Comparison of ENCODE assay signal across 36 cellular contexts in genomic region chr7:38391751-38392150, GRCh38.
"Had no signal": no experiment of that assay in that cellular context is flagged by ENCODE, and none has a peak within 500 bp of the region (broad histone marks: within the 10 kb centered on the region; RNA-seq: fewer than 3 reads in every experiment).

No MANE protein-coding gene starts in this region.

- H3K27me3 Mint-ChIP-seq: activated naive CD4-positive, alpha-beta T cell treated with anti-CD3 and anti-CD28 coated beads, Interleukin-2, amount 50 U/mL, for 24 hours; activated naive CD8-positive, alpha-beta T cell; activated naive CD8-positive, alpha-beta T cell treated with anti-CD3 and anti-CD28 coated beads for 36 hours; activated naive CD8-positive, alpha-beta T cell treated with anti-CD3 and anti-CD28 coated beads, Interleukin-2, amount 50 U/mL, for 24 hours; activated T-cell treated with anti-CD3 and anti-CD28 coated beads, Interleukin-2, amount 50 U/mL, for 24 hours; activated T-helper 17 cell treated with anti-CD3 and anti-CD28 coated beads, Interleukin-2, amount 50 U/mL, for 72 hours; brain; central memory CD8-positive, alpha-beta T cell had no signal

- DNase-seq: activated effector memory CD4-positive, alpha-beta T cell treated with anti-CD3 and anti-CD28 coated beads, Interleukin-2, amount 50 U/mL, for 16 hours; activated effector memory CD4-positive, alpha-beta T cell treated with Interleukin-2 at 50 U/mL for 16 hours; activated gamma-delta T cell; activated gamma-delta T cell treated with Interleukin-2 at 50 U/mL for 16 hours; activated naive CD4-positive, alpha-beta T cell; activated naive CD4-positive, alpha-beta T cell treated with anti-CD3 and anti-CD28 coated beads for 36 hours; activated naive CD4-positive, alpha-beta T cell treated with anti-CD3 and anti-CD28 coated beads, Interleukin-2, amount 10 ng/mL, durations not matched to agents 7 days and 5 days; activated naive CD4-positive, alpha-beta T cell treated with anti-CD3 and anti-CD28 coated beads, Interleukin-2, amount 50 U/mL, for 16 hours; activated naive CD4-positive, alpha-beta T cell treated with Interleukin-2 at 50 U/mL for 16 hours; activated naive CD8-positive, alpha-beta T cell treated with anti-CD3 and anti-CD28 coated beads for 36 hours; activated naive CD8-positive, alpha-beta T cell treated with anti-CD3 and anti-CD28 coated beads, Interleukin-2, amount 10 ng/mL, durations not matched to agents 7 days and 5 days; activated naive CD8-positive, alpha-beta T cell treated with anti-CD3 and anti-CD28 coated beads, Interleukin-2, amount 50 U/mL, for 24 hours; activated T-cell treated with anti-CD3 and anti-CD28 coated beads, Interleukin-2, amount 50 U/mL, for 24 hours; activated T-cell treated with anti-CD3 and anti-CD28 coated beads, Interleukin-2, amount 50 U/mL, for 4 hours; activated T-cell treated with anti-CD3 and anti-CD28 coated beads, Interleukin-2, amount 50 U/mL, for 48 hours; activated T-cell treated with anti-CD3 and anti-CD28 coated beads, Interleukin-2, amount 50 U/mL, for 72 hours; adrenal gland; amniotic stem cell; amygdala; anterior cingulate cortex; body of pancreas; brain microvascular endothelial cell; caudate nucleus; central memory CD4-positive, alpha-beta T cell; cerebellar nuclear complex had no signal

- H3K36me3 Mint-ChIP-seq: activated naive CD4-positive, alpha-beta T cell treated with anti-CD3 and anti-CD28 coated beads, Interleukin-2, amount 10 ng/mL, durations not matched to agents 7 days and 5 days; activated naive CD4-positive, alpha-beta T cell treated with anti-CD3 and anti-CD28 coated beads, Interleukin-2, amount 50 U/mL, for 24 hours; activated naive CD4-positive, alpha-beta T cell treated with anti-CD3 and anti-CD28 coated beads, Interleukin-2, amount 50 U/mL, for 72 hours; activated naive CD8-positive, alpha-beta T cell; activated naive CD8-positive, alpha-beta T cell treated with anti-CD3 and anti-CD28 coated beads for 36 hours; activated naive CD8-positive, alpha-beta T cell treated with anti-CD3 and anti-CD28 coated beads, Interleukin-2, amount 10 ng/mL, durations not matched to agents 7 days and 5 days had no signal

- H3K27ac Mint-ChIP-seq: activated naive CD4-positive, alpha-beta T cell treated with anti-CD3 and anti-CD28 coated beads for 36 hours; activated naive CD4-positive, alpha-beta T cell treated with anti-CD3 and anti-CD28 coated beads, Interleukin-2, amount 10 ng/mL, durations not matched to agents 7 days and 5 days; activated naive CD4-positive, alpha-beta T cell treated with anti-CD3 and anti-CD28 coated beads, Interleukin-2, amount 50 U/mL, for 24 hours; activated naive CD8-positive, alpha-beta T cell; activated naive CD8-positive, alpha-beta T cell treated with anti-CD3 and anti-CD28 coated beads for 36 hours; activated naive CD8-positive, alpha-beta T cell treated with anti-CD3 and anti-CD28 coated beads, Interleukin-2, amount 10 ng/mL, durations not matched to agents 7 days and 5 days; activated naive CD8-positive, alpha-beta T cell treated with anti-CD3 and anti-CD28 coated beads, Interleukin-2, amount 50 U/mL, for 24 hours; activated T-cell treated with anti-CD3 and anti-CD28 coated beads, Interleukin-2, amount 50 U/mL, for 24 hours; activated T-cell treated with anti-CD3 and anti-CD28 coated beads, Interleukin-2, amount 50 U/mL, for 72 hours; activated T-helper 1 cell treated with anti-CD3 and anti-CD28 coated beads, Interleukin-12 subunit alpha, Interleukin-12 subunit beta, Interleukin-2, Interleukin-4 antibody, amounts not matched to agents 30 ng/mL and 10 ng/mL and 1 ng/mL, durations not matched to agents 14 hours and 24 hours and 36 hours; activated T-helper 17 cell treated with anti-CD3 and anti-CD28 coated beads, Interleukin-2, amount 50 U/mL, for 72 hours; activated T-helper 2 cell treated with anti-CD3 and anti-CD28 coated beads, Interferon-gamma antibody, Interleukin-2, Interleukin-4, amounts not matched to agents 10 μg/mL and 5 μg/mL and 100 μg/mL, durations not matched to agents 14 hours and 24 hours and 36 hours; brain had no signal

- ATAC-seq: activated naive CD4-positive, alpha-beta T cell treated with anti-CD3 and anti-CD28 coated beads, Interleukin-2, amount 50 U/mL, for 72 hours; activated naive CD8-positive, alpha-beta T cell treated with anti-CD3 and anti-CD28 coated beads, Interleukin-2, amount 50 U/mL, for 24 hours; activated T-cell treated with anti-CD3 and anti-CD28 coated beads, Interleukin-2, amount 50 U/mL, for 4 hours; activated T-cell treated with anti-CD3 and anti-CD28 coated beads, Interleukin-2, amount 50 U/mL, for 72 hours; activated T-helper 17 cell treated with anti-CD3 and anti-CD28 coated beads, Interleukin-2, amount 50 U/mL, for 72 hours; body of pancreas had no signal

- H3K4me3 ChIP-seq: adrenal gland, ascending aorta, body of pancreas, breast epithelium, cardiac muscle cell had no signal

- H3K4me3 Mint-ChIP-seq: activated naive CD4-positive, alpha-beta T cell treated with anti-CD3 and anti-CD28 coated beads for 36 hours; activated naive CD4-positive, alpha-beta T cell treated with anti-CD3 and anti-CD28 coated beads, Interleukin-2, amount 10 ng/mL, durations not matched to agents 7 days and 5 days; activated naive CD4-positive, alpha-beta T cell treated with anti-CD3 and anti-CD28 coated beads, Interleukin-2, amount 50 U/mL, for 24 hours; activated naive CD8-positive, alpha-beta T cell; activated naive CD8-positive, alpha-beta T cell treated with anti-CD3 and anti-CD28 coated beads for 36 hours; activated naive CD8-positive, alpha-beta T cell treated with anti-CD3 and anti-CD28 coated beads, Interleukin-2, amount 10 ng/mL, durations not matched to agents 7 days and 5 days; activated naive CD8-positive, alpha-beta T cell treated with anti-CD3 and anti-CD28 coated beads, Interleukin-2, amount 50 U/mL, for 24 hours; activated T-cell treated with anti-CD3 and anti-CD28 coated beads, Interleukin-2, amount 50 U/mL, for 24 hours; activated T-cell treated with anti-CD3 and anti-CD28 coated beads, Interleukin-2, amount 50 U/mL, for 4 hours; activated T-cell treated with anti-CD3 and anti-CD28 coated beads, Interleukin-2, amount 50 U/mL, for 72 hours; activated T-helper 1 cell treated with anti-CD3 and anti-CD28 coated beads, Interleukin-12 subunit alpha, Interleukin-12 subunit beta, Interleukin-2, Interleukin-4 antibody, amounts not matched to agents 30 ng/mL and 10 ng/mL and 1 ng/mL, durations not matched to agents 14 hours and 24 hours and 36 hours; activated T-helper 17 cell treated with anti-CD3 and anti-CD28 coated beads, Interleukin-2, amount 50 U/mL, for 72 hours; brain; central memory CD8-positive, alpha-beta T cell had no signal

- H3K4me1 ChIP-seq: adrenal gland, ascending aorta, body of pancreas, breast epithelium had no signal

- H3K27me3 ChIP-seq: adrenal gland, ascending aorta, body of pancreas, brain microvascular endothelial cell, breast epithelium, cardiac muscle cell had no signal

- H3K36me3 ChIP-seq: adrenal gland, ascending aorta, brain microvascular endothelial cell, breast epithelium, cardiac muscle cell had no signal

- H3K4me1 Mint-ChIP-seq: activated naive CD4-positive, alpha-beta T cell treated with anti-CD3 and anti-CD28 coated beads, Interleukin-2, amount 10 ng/mL, durations not matched to agents 7 days and 5 days; activated naive CD8-positive, alpha-beta T cell treated with anti-CD3 and anti-CD28 coated beads for 36 hours; brain had no signal

- H3K9me3 ChIP-seq: ascending aorta, body of pancreas, breast epithelium had no signal

- H3K27ac ChIP-seq: adrenal gland, ascending aorta, body of pancreas, brain microvascular endothelial cell, breast epithelium, cardiac muscle cell had no signal
